In the genomic region with DNA sequence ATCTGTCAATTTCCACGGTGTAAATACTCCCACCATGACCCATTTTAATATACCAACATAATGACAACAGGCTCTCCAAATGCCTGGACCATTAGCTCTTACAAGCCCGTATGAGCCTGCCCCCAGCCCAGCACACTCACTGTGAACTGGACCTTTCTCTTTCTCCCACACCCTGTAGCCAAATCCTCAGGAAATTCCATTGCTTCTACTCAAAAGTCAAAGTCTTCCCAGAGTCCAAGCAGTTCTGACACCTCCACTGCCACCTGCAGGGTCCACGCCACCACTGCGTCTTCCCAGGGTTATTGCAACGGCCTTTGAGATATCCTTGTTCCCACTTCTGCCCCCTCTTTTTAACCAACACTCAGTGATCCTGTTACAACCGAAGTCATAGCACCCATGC, we compare ENCODE assay signal across 16 cellular contexts.
DNase-seq lines count a peak whose midpoint lies in the region; ATAC-seq and TF ChIP-seq lines count a peak whose summit lies in the region.
"Had no signal": no experiment of that assay in that cellular context is flagged by ENCODE, and none has a peak within 500 bp of the region (broad histone marks: within the 10 kb centered on the region; RNA-seq: fewer than 3 reads in every experiment).

No MANE protein-coding gene starts in this region.

- POLR2A ChIA-PET in RWPE1 (lab: Yijun Ruan, JAX; ENCODE audit: low non-redundant PET) = no interaction called here

- intact Hi-C loops in Calu3 (cut with micrococcal nuclease; ENCODE audit: unreplicated experiment) = no loop called here
- intact Hi-C loops in colonic mucosa (cut with DNase I) = no loop called here

- BruUV-seq in Calu3 (replicated peaks; lab: Mats Ljungman, UMichigan) = no TSS peak

- 39 to 53% methylated on average over 6 of the region's 6 CpGs for WGBS in upper lobe of left lung, 2 donors

- H3K9me3 ChIP-seq in upper lobe of left lung (no peaks in the 10 kb centered on the region), colonic mucosa (no peaks in the 10 kb centered on the region)
- H3K9me3 ChIP-seq: Caco-2, gastroesophageal sphincter, left lung, neutrophil had no signal

- TF ChIP-seq CTCF in Calu3 (IDR thresholded peaks at IDR 0.05; ENCODE audit: unreplicated experiment) (no peak), GM20000 (IDR thresholded peaks at IDR 0.05; ENCODE audit: extremely low read depth, missing control alignments) (peak; percentile 9), RWPE1 (conservative IDR thresholded peaks at IDR 0.05; ENCODE audit: low read depth) (no peak), fibroblast of pulmonary artery (IDR thresholded peaks at IDR 0.05; ENCODE audit: low read length, missing control alignments) (peak; percentile 27), upper lobe of left lung (IDR thresholded peaks at IDR 0.05) (no peak), colonic mucosa (IDR thresholded peaks at IDR 0.05) (no peak)

- H3K4me1 ChIP-seq in upper lobe of left lung (no peaks in the 10 kb centered on the region), colonic mucosa (no peaks in the 10 kb centered on the region)
- H3K4me1 ChIP-seq: Caco-2, left lung had no signal

- no peak overlapping the region for H3K27ac ChIP-seq in RWPE1
- no peak overlapping the region for H3K27ac ChIP-seq in upper lobe of left lung
- H3K27ac ChIP-seq in colonic mucosa = no peak overlapping the region
- H3K27ac ChIP-seq: gastroesophageal sphincter, left lung, neutrophil had no signal

- CTCF ChIA-PET in Calu3 (lab: Charles Lee) (interaction anchor here (0.5 kb wide), 1 partner anchor 233 kb away, joined by 3 read pairs; no protein-coding TSS in a partner anchor), RWPE1 (lab: Yijun Ruan, JAX) (no interaction called here)

- H3K4me3 Mint-ChIP-seq in Calu3 (ENCODE audit: low read depth, unreplicated experiment) = no peak overlapping the region
- H3K4me3 Mint-ChIP-seq: activated CD4-positive, alpha-beta T cell treated with anti-CD3 and anti-CD28 coated beads, Interleukin-2, amount 10 ng/mL, durations not matched to agents 7 days and 5 days had no signal

- H3K9me3 Mint-ChIP-seq in Calu3 (ENCODE audit: low read depth, unreplicated experiment) = no peaks in the 10 kb centered on the region
- H3K9me3 Mint-ChIP-seq: activated CD4-positive, alpha-beta T cell treated with anti-CD3 and anti-CD28 coated beads, Interleukin-2, amount 10 ng/mL, durations not matched to agents 7 days and 5 days had no signal

- no peak for ATAC-seq in upper lobe of left lung (ENCODE audit: low FRiP score in 2 of 2)
- ATAC-seq: gastroesophageal sphincter, left lung, SK-N-SH treated with all-trans-retinoic acid at 6 μM for 48 hours had no signal

- H3K4me1 Mint-ChIP-seq in Calu3 (ENCODE audit: low read depth, unreplicated experiment) = no peaks in the 10 kb centered on the region
- H3K4me1 Mint-ChIP-seq: activated CD4-positive, alpha-beta T cell treated with anti-CD3 and anti-CD28 coated beads, Interleukin-2, amount 10 ng/mL, durations not matched to agents 7 days and 5 days had no signal

- H3K27me3 ChIP-seq in upper lobe of left lung = no peaks in the 10 kb centered on the region
- no peaks in the 10 kb centered on the region for H3K27me3 ChIP-seq in colonic mucosa

- peaks cover 95% of the 10 kb centered on the region for H3K27me3 Mint-ChIP-seq in Calu3 (ENCODE audit: unreplicated experiment)

- H3K27ac Mint-ChIP-seq in Calu3 (ENCODE audit: unreplicated experiment) = no peak overlapping the region
- H3K27ac Mint-ChIP-seq: activated CD4-positive, alpha-beta T cell treated with anti-CD3 and anti-CD28 coated beads, Interleukin-2, amount 10 ng/mL, durations not matched to agents 7 days and 5 days had no signal

- peak; percentile 27 for DNase-seq in Calu3
- no peak for DNase-seq in GM20000 (ENCODE audit: low spot score)
- DNase-seq in RWPE1 (ENCODE audit: low spot score) = peak; percentile 20
- DNase-seq in fibroblast of pulmonary artery (ENCODE audit: low read depth) = peak; percentile 19
- no peak for DNase-seq in upper lobe of left lung
- no peak for DNase-seq in superior temporal gyrus (ENCODE audit: extremely low spot score)
- DNase-seq in colonic mucosa = no peak
- DNase-seq in NOMO-1 (lab: John Stamatoyannopoulos, UW; ENCODE audit: unreplicated experiment in 2 of 2) = no peak
- DNase-seq: activated CD4-positive, alpha-beta T cell treated with anti-CD3 and anti-CD28 coated beads, Interleukin-2, amount 10 ng/mL, durations not matched to agents 7 days and 5 days; activated gamma-delta T cell; left lung; NCI-H524 had no signal

- H3K36me3 ChIP-seq in upper lobe of left lung (no peaks in the 10 kb centered on the region), colonic mucosa (no peaks in the 10 kb centered on the region)
- H3K36me3 ChIP-seq: gastroesophageal sphincter, left lung, neutrophil had no signal

- TF ChIP-seq EP300 in upper lobe of left lung (IDR thresholded peaks at IDR 0.05) = no peak

- no peak overlapping the region for H3K9ac ChIP-seq in colonic mucosa (ENCODE audit: low read depth in 2 of 2, low read length in 2 of 2)

- H3K36me3 Mint-ChIP-seq in Calu3 (ENCODE audit: insufficient read depth, unreplicated experiment) = no peaks in the 10 kb centered on the region

- H3K4me3 ChIP-seq in fibroblast of pulmonary artery (replicated peaks; ENCODE audit: low read depth, low read length) = no peak overlapping the region
- H3K4me3 ChIP-seq in upper lobe of left lung = no peak overlapping the region
- H3K4me3 ChIP-seq in colonic mucosa = no peak overlapping the region
- H3K4me3 ChIP-seq: gastroesophageal sphincter, left lung had no signal

- no peak for TF ChIP-seq POLR2A in upper lobe of left lung (IDR thresholded peaks at IDR 0.05)

Comparison
In these comparisons a context has a peak if more than half of its experiments do, and no peak if none do; other contexts are left out.
1. DNase-seq: peak in Calu3 (single experiment), RWPE1 (single experiment) and fibroblast of pulmonary artery (single experiment); none in GM20000 (single experiment), upper lobe of left lung (0 of 2), superior temporal gyrus (single experiment), colonic mucosa (single experiment) and NOMO-1 (0 of 2).
2. CTCF ChIP-seq: peak in GM20000 (single experiment) and fibroblast of pulmonary artery (single experiment); none in Calu3 (single experiment), RWPE1 (single experiment), upper lobe of left lung (0 of 6) and colonic mucosa (single experiment).